Comparison of ENCODE assay signal across 8 cellular contexts in genomic region chr10:132308588-132309451, GRCh38. TPM values are rescaled to one million over a fixed set of nuclear protein-coding genes. Genes with fewer than 3 reads are reported as not detected.
A peak's percentile ranks its signal among the peaks of the same experiment; 100 is the strongest.
DNase-seq lines count a peak whose midpoint lies in the region; TF ChIP-seq lines count a peak whose summit lies in the region.

No MANE protein-coding gene starts in this region.

- H3K27me3 ChIP-seq in CD8-positive, alpha-beta memory T cell (ENCODE audit: insufficient read depth, low read length, poor library complexity, severe bottlenecking): no peaks in the 10 kb centered on the region

- DNase-seq in CD8-positive, alpha-beta memory T cell: peak in 1 of 5 donors; percentile 11
- DNase-seq in MV-4-11 (lab: John Stamatoyannopoulos, UW) (peak; percentile 35), endothelial cell (ENCODE audit: low spot score) (no peak), nephron progenitor cell (peak; percentile 40), AG08396 (ENCODE audit: low spot score) (no peak), NCI-H774 (lab: John Stamatoyannopoulos, UW) (no peak), LoVo (ENCODE audit: low spot score) (no peak), cortex of kidney (lab: John Stamatoyannopoulos, UW) (no peak)

- H3K27ac ChIP-seq in CD8-positive, alpha-beta memory T cell (ENCODE audit: low read depth, low read length): no peak overlapping the region

- H3K9me3 Mint-ChIP-seq in CD8-positive, alpha-beta memory T cell: no peaks in the 10 kb centered on the region
- H3K9me3 Mint-ChIP-seq in endothelial cell (ENCODE audit: unreplicated experiment) (no peaks in the 10 kb centered on the region), nephron progenitor cell (peaks cover 26% of the 10 kb centered on the region)

- peaks cover 0 to 1% of the 10 kb centered on the region in 2 donors for H3K27me3 Mint-ChIP-seq in CD8-positive, alpha-beta memory T cell
- H3K27me3 Mint-ChIP-seq in endothelial cell (ENCODE audit: unreplicated experiment): peaks cover 27% of the 10 kb centered on the region
- H3K27me3 Mint-ChIP-seq in nephron progenitor cell (ENCODE audit: low read depth, poor library complexity): peaks cover 83% of the 10 kb centered on the region

- peak overlapping the region; percentile 71 to 89 (median 79) for H3K4me3 Mint-ChIP-seq in CD8-positive, alpha-beta memory T cell
- peak overlapping the region; percentile 72 for H3K4me3 Mint-ChIP-seq in endothelial cell (ENCODE audit: unreplicated experiment)
- peak overlapping the region; percentile 78 for H3K4me3 Mint-ChIP-seq in nephron progenitor cell

- H3K27ac Mint-ChIP-seq in CD8-positive, alpha-beta memory T cell: peak overlapping the region in 4 of 8 donors; percentile 14 to 63 (median 29)
- H3K27ac Mint-ChIP-seq in endothelial cell (ENCODE audit: unreplicated experiment): no peak overlapping the region
- no peak overlapping the region for H3K27ac Mint-ChIP-seq in nephron progenitor cell

- POLR2A ChIA-PET in CD8-positive, alpha-beta memory T cell (lab: Charles Lee): no interaction called here

- no peaks in the 10 kb centered on the region for H3K36me3 ChIP-seq in CD8-positive, alpha-beta memory T cell (ENCODE audit: insufficient read depth, low read length)

- no peak for TF ChIP-seq CTCF in endothelial cell (IDR thresholded peaks at IDR 0.05; ENCODE audit: unreplicated experiment)
- no peak for TF ChIP-seq CTCF in nephron progenitor cell (IDR thresholded peaks at IDR 0.05)

- CTCF ChIA-PET in CD8-positive, alpha-beta memory T cell (lab: Charles Lee): no interaction called here

- peak overlapping the region; percentile 43 for H3K4me3 ChIP-seq in CD8-positive, alpha-beta memory T cell (ENCODE audit: low read length)

- H3K9me3 ChIP-seq in CD8-positive, alpha-beta memory T cell (ENCODE audit: low read length): no peaks in the 10 kb centered on the region

- peaks cover 0 to 1% (median 0%) of the 10 kb centered on the region in 3 donors for H3K36me3 Mint-ChIP-seq in CD8-positive, alpha-beta memory T cell
- H3K36me3 Mint-ChIP-seq in endothelial cell (ENCODE audit: low read depth, unreplicated experiment): peaks cover 15% of the 10 kb centered on the region
- peaks cover 17% of the 10 kb centered on the region for H3K36me3 Mint-ChIP-seq in nephron progenitor cell (ENCODE audit: low read depth)

- H3K4me1 Mint-ChIP-seq in CD8-positive, alpha-beta memory T cell: peaks cover 5 to 16% (median 13%) of the 10 kb centered on the region in 3 donors
- H3K4me1 Mint-ChIP-seq in endothelial cell (ENCODE audit: unreplicated experiment) (peaks cover 7% of the 10 kb centered on the region), nephron progenitor cell (peaks cover 24% of the 10 kb centered on the region)

- peaks cover 10% of the 10 kb centered on the region for H3K4me1 ChIP-seq in CD8-positive, alpha-beta memory T cell (ENCODE audit: insufficient read depth, low read length)

RNA-seq across cellular contexts. Expression of gene STK32C, which starts 1.1 kb away (rescaled TPM):
- 10 to 100 TPM; 14.0 to 14.9 TPM for total RNA-seq in CD8-positive, alpha-beta memory T cell
- polyA plus RNA-seq in CD8-positive, alpha-beta memory T cell: 8.5 TPM
- 12.6 TPM for total RNA-seq in endothelial cell (ENCODE audit: unreplicated experiment)

RNA-seq across cellular contexts. Expression of gene LRRC27, which starts 23.2 kb away (rescaled TPM):
- 1 to 10 TPM; 1.8 to 3.1 TPM for total RNA-seq in CD8-positive, alpha-beta memory T cell
- 5.7 TPM for polyA plus RNA-seq in CD8-positive, alpha-beta memory T cell
- 11.1 TPM for total RNA-seq in endothelial cell (ENCODE audit: unreplicated experiment)

Comparison
In these comparisons a context has a peak if more than half of its experiments do, and no peak if none do; other contexts are left out.
1. DNase-seq: peak in MV-4-11 (single experiment) and nephron progenitor cell (single experiment); none in endothelial cell (single experiment), AG08396 (single experiment), NCI-H774 (single experiment), LoVo (single experiment) and cortex of kidney (single experiment).
2. Peak in every context shown above with its lines, with median percentiles within 50 percentile points of each other: H3K4me3 Mint-ChIP-seq.